Comparison of ENCODE assay signal across 20 cellular contexts in genomic region chr1:11031624-11032262, GRCh38. TPM values are rescaled to one million over a fixed set of nuclear protein-coding genes. Genes with fewer than 3 reads are reported as not detected.
DNase-seq lines count a peak whose midpoint lies in the region; ATAC-seq, FAIRE-seq and TF ChIP-seq lines count a peak whose summit lies in the region.
"Had no signal": no experiment of that assay in that cellular context is flagged by ENCODE, and none has a peak within 500 bp of the region (broad histone marks: within the 10 kb centered on the region; RNA-seq: fewer than 3 reads in every experiment).

No MANE protein-coding gene starts in this region.

- H3K4me2 ChIP-seq in PC-3 (ENCODE audit: low read length): no peak overlapping the region

- POLR2A ChIA-PET in PC-3 (lab: Charles Lee; ENCODE audit: unreplicated experiment): interaction anchor here (0.6 kb wide), 2 partner anchors 21 to 180 kb away, joined by 3 to 4 read pairs; no protein-coding TSS in a partner anchor

- H3K27me3 ChIP-seq in PC-3 (ENCODE audit: low read length) (no peaks in the 10 kb centered on the region), stomach (no peaks in the 10 kb centered on the region)

- CTCF ChIA-PET in PC-3 (lab: Charles Lee): interaction anchor here (0.6 to 1.0 kb wide), 2 partner anchors 90 to 538 kb away, joined by 3 read pairs; no protein-coding TSS in a partner anchor

- H3F3A ChIP-seq in PC-3 (ENCODE audit: low read length, unreplicated experiment): no peaks in the 10 kb centered on the region

- BruUV-seq in PC-3 (replicated peaks; lab: Mats Ljungman, UMichigan): no TSS peak

- no peaks in the 10 kb centered on the region for H3K79me2 ChIP-seq in PC-3 (ENCODE audit: low read length)

- H3K36me3 ChIP-seq in PC-3 (ENCODE audit: low read depth, low read length) (no peaks in the 10 kb centered on the region; the same call in 1 of the 2 replicates), stomach (peaks cover 6 to 38% (median 33%) of the 10 kb centered on the region in 4 donors)

- intact Hi-C loops in PC-3 (cut with micrococcal nuclease) (loop anchor here (10.0 kb wide), 1 partner anchor 153 kb away; the partner anchor contains the start of gene ANGPTL7), left colon (cut with DNase I, micrococcal nuclease) (no loop called here), stomach (cut with DNase I; ENCODE audit: low total_unique reads) (no loop called here)

- no peaks in the 10 kb centered on the region for H3K4me1 ChIP-seq in PC-3 (ENCODE audit: insufficient read depth, low read length)
- no peaks in the 10 kb centered on the region for H3K4me1 ChIP-seq in stomach

- H3K4me3 ChIP-seq in PC-3 (ENCODE audit: low read length): no peak overlapping the region
- H3K4me3 ChIP-seq in stomach: no peak overlapping the region
- H3K4me3 ChIP-seq: SK-N-MC had no signal

- H4K20me1 ChIP-seq in PC-3 (ENCODE audit: low read length): no peaks in the 10 kb centered on the region

- TF ChIP-seq EP300 in stomach (IDR thresholded peaks at IDR 0.05): no peak

- peak; percentile 50 for DNase-seq in activated effector memory CD4-positive, alpha-beta T cell treated with anti-CD3 and anti-CD28 coated beads, Interleukin-2, amount 50 U/mL, for 16 hours
- no peak for DNase-seq in activated effector memory CD4-positive, alpha-beta T cell treated with Interleukin-2 at 50 U/mL for 16 hours
- DNase-seq in GM12892 (ENCODE audit: insufficient read length) (no peak), PC-3 (no peak), left colon (no peak), stomach (no peak)
- DNase-seq in stimulated activated CD8-positive, alpha-beta memory T cell treated with anti-CD3 and anti-CD28 coated beads, Interleukin-4, amount 100 ng/mL, for 48 hours: no peak
- DNase-seq: AML-193, DMS 273 treated with DMSO at 0.1 percent for 48 hours, GDM1, GOT3, NCI-H1105, NCI-H2081 treated with DMSO at 0.1 percent for 48 hours, SHP77 had no signal

- TF ChIP-seq CTCF in PC-3 (conservative IDR thresholded peaks at IDR 0.05; ENCODE audit: low read depth, low read length) (no peak), stomach (IDR thresholded peaks at IDR 0.05) (no peak)

- H3K9ac ChIP-seq in PC-3 (ENCODE audit: low read length): no peak overlapping the region

- no peak overlapping the region for H2AFZ ChIP-seq in PC-3 (ENCODE audit: low read length)

- 88 to 94% (median 91%) methylated on average over 10 of the region's 10 CpGs for WGBS in stomach, 5 donors

- FAIRE-seq in GM12892 (lab: Jason Lieb, UNC): no peak
- FAIRE-seq: GM18507, RCC 7860 had no signal

- no peaks in the 10 kb centered on the region for H3K9me2 ChIP-seq in PC-3 (replicated peaks; ENCODE audit: low read length)

- TF ChIP-seq POLR2A in GM12892 (IDR thresholded peaks at IDR 0.05; ENCODE audit: low read depth, low read length) (0 out of 2 replicates have a peak, but pooled peaks have one; percentile 32), stomach (IDR thresholded peaks at IDR 0.05) (no peak)

- H3K27ac ChIP-seq in PC-3 (ENCODE audit: low read length) (no peak overlapping the region), stomach (no peak overlapping the region)
- H3K27ac ChIP-seq: SK-N-MC had no signal

- H3K9me3 ChIP-seq in PC-3 (ENCODE audit: low read length): no peaks in the 10 kb centered on the region
- H3K9me3 ChIP-seq in stomach: no peaks in the 10 kb centered on the region

- peak; percentile 13 for ATAC-seq in PC-3
- peak; percentile 30 for ATAC-seq in left colon

RNA-seq across cellular contexts. Expression of gene MASP2, which starts 15.3 kb away (rescaled TPM):
- polyA plus RNA-seq in GM12892 (2012; ENCODE audit: missing spikeins): 3.4 TPM
- total RNA-seq in PC-3 (2014; rRNA removed): 0.26 and 0.92 TPM in 2 replicates
- total RNA-seq in left colon: not detected
- total RNA-seq in stomach: not detected
- not detected for polyA plus RNA-seq in stomach
- total RNA-seq: Daoy, NCI-H460 had no signal
- polyA plus RNA-seq: CD14-positive monocyte had no signal

RNA-seq across cellular contexts. Expression of gene TARDBP, which starts 19.3 kb away (rescaled TPM):
- 133 TPM for polyA plus RNA-seq in GM12892 (2012; ENCODE audit: missing spikeins)
- total RNA-seq in PC-3 (2014; rRNA removed) (78.5 and 102 TPM in 2 replicates), left colon (100 to 1,000 TPM; 112 to 121 TPM), stomach (100 to 1,000 TPM in 4 of 5 donors, 10 to 100 TPM in 1; 68.8 to 243 (median 159) TPM)
- polyA plus RNA-seq in stomach: 100 to 1,000 TPM in 2 of 3 donors, 10 to 100 TPM in 1; 85.3 to 102 (median 100) TPM

RNA-seq across cellular contexts. Expression of gene SRM, which starts 28.1 kb away (rescaled TPM):
- 64.6 TPM for polyA plus RNA-seq in GM12892 (2012; ENCODE audit: missing spikeins)
- total RNA-seq in PC-3 (2014; rRNA removed) (151 and 290 TPM in 2 replicates), left colon (10 to 100 TPM; 17.8 to 29.9 TPM), stomach (100 to 1,000 TPM in 1 of 5 donors, 10 to 100 TPM in 3, 1 to 10 TPM in 1; 9.0 to 108 (median 34.4) TPM)
- polyA plus RNA-seq in stomach: 100 to 1,000 TPM in 1 of 3 donors, 10 to 100 TPM in 2; 78.5 to 149 (median 91.8) TPM
